9 cellular contexts compared by ENCODE assay signal in the genomic region with DNA sequence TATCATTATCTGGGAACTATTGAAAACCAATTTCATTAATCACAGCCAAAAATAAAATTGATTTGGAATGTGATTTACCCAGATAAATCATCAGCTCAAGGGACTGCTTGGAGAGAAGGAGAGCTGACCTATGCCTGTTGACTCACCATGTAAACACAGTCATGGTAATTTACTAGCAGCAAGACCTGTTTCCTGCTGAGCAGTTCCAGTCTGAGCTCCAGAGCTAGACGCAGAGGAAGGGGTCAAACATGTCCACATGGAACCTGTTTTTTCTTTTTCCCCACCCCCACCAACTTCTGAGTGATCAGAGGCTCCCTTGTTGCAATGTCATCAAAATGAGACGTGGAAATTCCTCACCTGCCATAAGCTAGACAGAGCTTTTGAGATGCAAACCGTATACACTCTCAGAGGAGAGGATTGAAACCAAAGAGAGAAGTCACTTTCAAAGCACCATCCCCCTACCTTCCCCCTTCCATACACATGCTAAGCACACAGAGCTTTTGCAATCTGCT.
A peak's percentile ranks its signal among the peaks of the same experiment; 100 is the strongest.
DNase-seq lines count a peak whose midpoint lies in the region; ATAC-seq and TF ChIP-seq lines count a peak whose summit lies in the region.
"Had no signal": no experiment of that assay in that cellular context is flagged by ENCODE, and none has a peak within 500 bp of the region (broad histone marks: within the 10 kb centered on the region; RNA-seq: fewer than 3 reads in every experiment).

No MANE protein-coding gene starts in this region.

- H3K9me3 Mint-ChIP-seq in activated naive CD8-positive, alpha-beta T cell treated with anti-CD3 and anti-CD28 coated beads, Interleukin-2, amount 50 U/mL, for 24 hours, result no peaks in the 10 kb centered on the region
- H3K9me3 Mint-ChIP-seq: T-helper 1 cell treated with Interleukin-12 subunit alpha and Interleukin-12 subunit beta and Interleukin-4 antibody, amounts not matched to agents 30 μg/mL and 1 μg/mL, for 36 hours had no signal

- H3K27me3 Mint-ChIP-seq in activated naive CD8-positive, alpha-beta T cell treated with anti-CD3 and anti-CD28 coated beads, Interleukin-2, amount 50 U/mL, for 24 hours, result no peaks in the 10 kb centered on the region

- peaks cover 32% of the 10 kb centered on the region for H3K4me1 Mint-ChIP-seq in activated naive CD8-positive, alpha-beta T cell treated with anti-CD3 and anti-CD28 coated beads, Interleukin-2, amount 50 U/mL, for 24 hours

- peak; percentile 62 for ATAC-seq in activated naive CD8-positive, alpha-beta T cell treated with anti-CD3 and anti-CD28 coated beads, Interleukin-2, amount 50 U/mL, for 24 hours
- no peak for ATAC-seq in HG03469 (IDR thresholded peaks at IDR 0.05; ENCODE audit: unreplicated experiment)
- no peak for ATAC-seq in GM18861 (IDR thresholded peaks at IDR 0.05; ENCODE audit: unreplicated experiment)
- no peak for ATAC-seq in GM18907 (IDR thresholded peaks at IDR 0.05; ENCODE audit: unreplicated experiment)

- no peak for TF ChIP-seq CTCF in GM13977 (IDR thresholded peaks at IDR 0.05; ENCODE audit: extremely low read depth, insufficient read depth, missing control alignments)

- H3K36me3 Mint-ChIP-seq in activated naive CD8-positive, alpha-beta T cell treated with anti-CD3 and anti-CD28 coated beads, Interleukin-2, amount 50 U/mL, for 24 hours (ENCODE audit: low read depth), result no peaks in the 10 kb centered on the region

- peak; percentile 28 for DNase-seq in GM13977 (ENCODE audit: low spot score)
- DNase-seq in NCI-H1417 treated with DMSO at 0.1 percent for 48 hours (lab: John Stamatoyannopoulos, UW), result peak; percentile 75
- no peak for DNase-seq in activated naive CD8-positive, alpha-beta T cell treated with anti-CD3 and anti-CD28 coated beads, Interleukin-2, amount 50 U/mL, for 24 hours
- peak; percentile 95 for DNase-seq in kidney tubule cell (ENCODE audit: low spot score)
- DNase-seq in activated CD8-positive, alpha-beta memory T cell treated with anti-CD3 and anti-CD28 coated beads, Interleukin-2, amount 50 U/mL, for 4 hours, result no peak

- no peak overlapping the region for H3K27ac Mint-ChIP-seq in activated naive CD8-positive, alpha-beta T cell treated with anti-CD3 and anti-CD28 coated beads, Interleukin-2, amount 50 U/mL, for 24 hours
- H3K27ac Mint-ChIP-seq: T-helper 1 cell treated with Interleukin-12 subunit alpha and Interleukin-12 subunit beta and Interleukin-4 antibody, amounts not matched to agents 30 μg/mL and 1 μg/mL, for 36 hours had no signal

- H3K4me3 Mint-ChIP-seq in activated naive CD8-positive, alpha-beta T cell treated with anti-CD3 and anti-CD28 coated beads, Interleukin-2, amount 50 U/mL, for 24 hours, result no peak overlapping the region
- H3K4me3 Mint-ChIP-seq: T-helper 1 cell treated with Interleukin-12 subunit alpha and Interleukin-12 subunit beta and Interleukin-4 antibody, amounts not matched to agents 30 μg/mL and 1 μg/mL, for 36 hours had no signal

- in situ Hi-C loops in GM13977 (cut with MboI; ENCODE audit: low pct_unique_long_range_greater_than_20kb, low sequenced_read_pairs, unreplicated experiment), result no loop called here

Comparison
In these comparisons a context has a peak if more than half of its experiments do, and no peak if none do; other contexts are left out.
1. DNase-seq: peak in GM13977 (single experiment), NCI-H1417 treated with DMSO at 0.1 percent for 48 hours (single experiment) and kidney tubule cell (single experiment); none in activated naive CD8-positive, alpha-beta T cell treated with anti-CD3 and anti-CD28 coated beads, Interleukin-2, amount 50 U/mL, for 24 hours (single experiment) and activated CD8-positive, alpha-beta memory T cell treated with anti-CD3 and anti-CD28 coated beads, Interleukin-2, amount 50 U/mL, for 4 hours (single experiment).